In genomic region chr2:54966837-54967236, GRCh38 we compare ENCODE assay signal across 23 cellular contexts.
A peak's percentile ranks its signal among the peaks of the same experiment; 100 is the strongest.
DNase-seq lines count a peak whose midpoint lies in the region; ATAC-seq and TF ChIP-seq lines count a peak whose summit lies in the region.
"Had no signal": no experiment of that assay in that cellular context is flagged by ENCODE, and none has a peak within 500 bp of the region (broad histone marks: within the 10 kb centered on the region; RNA-seq: fewer than 3 reads in every experiment).

No MANE protein-coding gene starts in this region.

- intact Hi-C loops in MCF 10A (cut with micrococcal nuclease) (loop anchor here (2.0 kb wide), 1 partner anchor 62 kb away; no protein-coding TSS in a partner anchor), breast epithelium (cut with DNase I; ENCODE audit: low total_unique reads) (no loop called here), PC-3 (cut with micrococcal nuclease) (no loop called here)

- H3K36me3 Mint-ChIP-seq in MCF 10A (ENCODE audit: insufficient read depth, unreplicated experiment) (peaks cover 71% of the 10 kb centered on the region), endothelial cell (ENCODE audit: low read depth, unreplicated experiment) (peaks cover 41% of the 10 kb centered on the region)
- H3K36me3 Mint-ChIP-seq in stimulated activated effector memory CD8-positive, alpha-beta T cell treated with anti-CD3 and anti-CD28 coated beads, Interleukin-12 subunit alpha, Interleukin-12 subunit beta, amount 100 ng/mL, for 72 hours = peaks cover 15% of the 10 kb centered on the region

- H3K27me3 ChIP-seq in breast epithelium = no peaks in the 10 kb centered on the region
- no peaks in the 10 kb centered on the region for H3K27me3 ChIP-seq in PC-3 (ENCODE audit: low read length)
- H3K27me3 ChIP-seq: stomach had no signal

- TF ChIP-seq CTCF in MCF 10A (IDR thresholded peaks at IDR 0.05; ENCODE audit: unreplicated experiment) = no peak
- no peak for TF ChIP-seq CTCF in breast epithelium (IDR thresholded peaks at IDR 0.05)
- TF ChIP-seq CTCF in PC-3 (conservative IDR thresholded peaks at IDR 0.05; ENCODE audit: low read depth, low read length) = no peak
- no peak for TF ChIP-seq CTCF in endothelial cell (IDR thresholded peaks at IDR 0.05; ENCODE audit: unreplicated experiment)
- no peak for TF ChIP-seq CTCF in GM20000 (IDR thresholded peaks at IDR 0.05; ENCODE audit: extremely low read depth, missing control alignments)

- H3K27ac Mint-ChIP-seq in MCF 10A (ENCODE audit: low read depth, unreplicated experiment) = peak overlapping the region; percentile 68
- peak overlapping the region; percentile 94 for H3K27ac Mint-ChIP-seq in endothelial cell (ENCODE audit: unreplicated experiment)
- peak overlapping the region; percentile 63 for H3K27ac Mint-ChIP-seq in stimulated activated effector memory CD8-positive, alpha-beta T cell treated with anti-CD3 and anti-CD28 coated beads, Interleukin-12 subunit alpha, Interleukin-12 subunit beta, amount 100 ng/mL, for 72 hours
- H3K27ac Mint-ChIP-seq: type B pancreatic cell had no signal

- H3K4me3 Mint-ChIP-seq in MCF 10A (ENCODE audit: unreplicated experiment) (no peak overlapping the region), endothelial cell (ENCODE audit: unreplicated experiment) (peak overlapping the region; percentile 76)
- H3K4me3 Mint-ChIP-seq in stimulated activated effector memory CD8-positive, alpha-beta T cell treated with anti-CD3 and anti-CD28 coated beads, Interleukin-12 subunit alpha, Interleukin-12 subunit beta, amount 100 ng/mL, for 72 hours = no peak overlapping the region
- H3K4me3 Mint-ChIP-seq: CD8-positive, alpha-beta T cell had no signal

- POLR2A ChIA-PET in MCF 10A (lab: Yijun Ruan, JAX) = interaction anchor here (0.6 to 2.4 kb wide), 15 partner anchors 9 to 851 kb away, joined by 3 to 23 read pairs (median 7); partner anchors contain the start of genes ACYP2 and RTN4
- POLR2A ChIA-PET in PC-3 (lab: Charles Lee; ENCODE audit: unreplicated experiment) = interaction anchor here (0.6 kb wide), 1 partner anchor 64 kb away, joined by 3 read pairs; no protein-coding TSS in a partner anchor

- H3K4me2 ChIP-seq in PC-3 (ENCODE audit: low read length) = no peak overlapping the region
- H3K4me2 ChIP-seq: smooth muscle cell had no signal

- H3K4me1 ChIP-seq in breast epithelium (no peaks in the 10 kb centered on the region), PC-3 (ENCODE audit: insufficient read depth, low read length) (peaks cover 15% of the 10 kb centered on the region)

- H3K9me3 Mint-ChIP-seq in MCF 10A (ENCODE audit: unreplicated experiment) = no peaks in the 10 kb centered on the region
- H3K9me3 Mint-ChIP-seq in endothelial cell (ENCODE audit: unreplicated experiment) = no peaks in the 10 kb centered on the region
- H3K9me3 Mint-ChIP-seq in stimulated activated effector memory CD8-positive, alpha-beta T cell treated with anti-CD3 and anti-CD28 coated beads, Interleukin-12 subunit alpha, Interleukin-12 subunit beta, amount 100 ng/mL, for 72 hours = no peaks in the 10 kb centered on the region
- H3K9me3 Mint-ChIP-seq: type B pancreatic cell had no signal

- no peak for DNase-seq in MCF 10A (ENCODE audit: unreplicated experiment)
- no peak for DNase-seq in breast epithelium (ENCODE audit: low spot score in 2 of 2)
- DNase-seq in PC-3 = no peak
- no peak for DNase-seq in endothelial cell (ENCODE audit: low spot score)
- DNase-seq in stimulated activated effector memory CD8-positive, alpha-beta T cell treated with anti-CD3 and anti-CD28 coated beads, Interleukin-12 subunit alpha, Interleukin-12 subunit beta, amount 100 ng/mL, for 72 hours (ENCODE audit: low spot score in 2 of 2) = no peak
- no peak for DNase-seq in HuH-7 (ENCODE audit: low spot score)
- no peak for DNase-seq in GM20000 (ENCODE audit: low spot score)
- DNase-seq: activated CD8-positive, alpha-beta memory T cell treated with anti-CD3 and anti-CD28 coated beads, Interleukin-2, amount 50 U/mL, for 48 hours; activated gamma-delta T cell treated with Interleukin-2 at 50 U/mL for 16 hours; CD8-positive, alpha-beta T cell; DMS79 treated with DMSO at 0.1 percent for 48 hours; effector CD4-positive, alpha-beta T cell; GM23248; NCI-H2029 treated with DMSO at 0.1 percent for 48 hours; Right ventricle myocardium superior; stimulated activated CD4-positive, alpha-beta T cell treated with anti-CD3 and anti-CD28 coated beads, Interleukin-2, amount 100 ng/mL, for 48 hours; stomach; WERI-Rb-1 had no signal

- H3K36me3 ChIP-seq in breast epithelium (no peaks in the 10 kb centered on the region), PC-3 (ENCODE audit: low read depth, low read length) (peaks cover 34% of the 10 kb centered on the region)

- H3K79me2 ChIP-seq in PC-3 (ENCODE audit: low read length) = peaks cover 7% of the 10 kb centered on the region

- H3K9ac ChIP-seq in PC-3 (ENCODE audit: low read length) = no peak overlapping the region
- H3K9ac ChIP-seq: GM23248 had no signal

- H3K9me2 ChIP-seq in PC-3 (replicated peaks; ENCODE audit: low read length) = no peaks in the 10 kb centered on the region

- TF ChIP-seq POLR2A in breast epithelium (IDR thresholded peaks at IDR 0.05) = no peak

- no peaks in the 10 kb centered on the region for H3K27me3 Mint-ChIP-seq in MCF 10A (ENCODE audit: insufficient read depth, unreplicated experiment)
- peaks cover 30% of the 10 kb centered on the region for H3K27me3 Mint-ChIP-seq in endothelial cell (ENCODE audit: unreplicated experiment)
- H3K27me3 Mint-ChIP-seq: type B pancreatic cell had no signal

- BruUV-seq in MCF 10A (replicated peaks; lab: Mats Ljungman, UMichigan) = no TSS peak
- BruUV-seq in PC-3 (replicated peaks; lab: Mats Ljungman, UMichigan) = no TSS peak

- H3K4me3 ChIP-seq in breast epithelium = no peak overlapping the region
- H3K4me3 ChIP-seq in PC-3 (ENCODE audit: low read length) = no peak overlapping the region
- H3K4me3 ChIP-seq: cardiac muscle cell, GM23248, mucosa of descending colon, smooth muscle cell, stomach had no signal

- no peaks in the 10 kb centered on the region for H3F3A ChIP-seq in PC-3 (ENCODE audit: low read length, unreplicated experiment)

- H3K27ac ChIP-seq in breast epithelium (no peak overlapping the region), PC-3 (ENCODE audit: low read length) (no peak overlapping the region)
- H3K27ac ChIP-seq: cardiac muscle cell, GM23248, stomach, WERI-Rb-1 had no signal

- no peak overlapping the region for H2AFZ ChIP-seq in PC-3 (ENCODE audit: low read length)
- H2AFZ ChIP-seq: GM23248 had no signal

- H3K4me1 Mint-ChIP-seq in MCF 10A (ENCODE audit: insufficient read depth, unreplicated experiment) = peaks cover 45% of the 10 kb centered on the region
- peaks cover 44% of the 10 kb centered on the region for H3K4me1 Mint-ChIP-seq in endothelial cell (ENCODE audit: unreplicated experiment)
- peaks cover 15% of the 10 kb centered on the region for H3K4me1 Mint-ChIP-seq in stimulated activated effector memory CD8-positive, alpha-beta T cell treated with anti-CD3 and anti-CD28 coated beads, Interleukin-12 subunit alpha, Interleukin-12 subunit beta, amount 100 ng/mL, for 72 hours

- H3K9me3 ChIP-seq in breast epithelium = no peaks in the 10 kb centered on the region
- no peaks in the 10 kb centered on the region for H3K9me3 ChIP-seq in PC-3 (ENCODE audit: low read length)
- H3K9me3 ChIP-seq: mucosa of descending colon, stomach had no signal

- CTCF ChIA-PET in MCF 10A (lab: Yijun Ruan, JAX) (interaction anchor here (1.3 kb wide), 1 partner anchor 43 kb away, joined by 8 read pairs; no protein-coding TSS in a partner anchor), PC-3 (lab: Charles Lee) (interaction anchor here (1.4 kb wide), 1 partner anchor 67 kb away, joined by 5 read pairs; no protein-coding TSS in a partner anchor)

- peak; percentile 8; the same call in 1 of the 2 replicates for ATAC-seq in PC-3
- no peak for ATAC-seq in stimulated activated effector memory CD8-positive, alpha-beta T cell treated with anti-CD3 and anti-CD28 coated beads, Interleukin-12 subunit alpha, Interleukin-12 subunit beta, amount 100 ng/mL, for 72 hours
- no peak for ATAC-seq in HG02678 (IDR thresholded peaks at IDR 0.05; ENCODE audit: unreplicated experiment)
- ATAC-seq: CD8-positive, alpha-beta T cell had no signal

- no peaks in the 10 kb centered on the region for H4K20me1 ChIP-seq in PC-3 (ENCODE audit: low read length)
